ENCODE assay signal across 25 cellular contexts in the genomic region with DNA sequence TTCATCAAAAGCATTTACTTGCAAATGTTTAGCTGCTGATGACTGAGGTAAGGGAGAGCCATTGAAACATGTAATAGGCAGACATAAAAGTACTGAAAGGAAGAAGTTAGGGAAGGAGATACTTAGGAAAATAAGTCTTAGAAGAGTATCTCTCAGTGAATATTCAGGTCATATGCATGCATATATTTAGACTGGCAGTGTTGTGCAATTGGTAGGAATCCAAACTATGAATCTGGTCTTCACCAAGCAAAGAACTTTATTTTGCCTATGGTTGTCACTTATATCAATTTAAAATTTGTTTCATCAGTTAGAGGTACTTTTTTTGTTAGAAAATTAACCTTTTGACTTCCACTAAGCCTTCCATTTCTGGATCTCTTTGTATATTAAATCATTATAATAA.
A peak's percentile ranks its signal among the peaks of the same experiment; 100 is the strongest.
DNase-seq lines count a peak whose midpoint lies in the region; ATAC-seq, FAIRE-seq and TF ChIP-seq lines count a peak whose summit lies in the region.
"Had no signal": no experiment of that assay in that cellular context is flagged by ENCODE, and none has a peak within 500 bp of the region (broad histone marks: within the 10 kb centered on the region; RNA-seq: fewer than 3 reads in every experiment).

No MANE protein-coding gene starts in this region.

- H3K27ac ChIP-seq in mammary epithelial cell (ENCODE audit: insufficient read depth, low read depth, low read length): no peak overlapping the region
- no peak overlapping the region for H3K27ac ChIP-seq in smooth muscle cell (ENCODE audit: low read depth)
- no peak overlapping the region for H3K27ac ChIP-seq in small intestine (ENCODE audit: low read depth in 1 of 2, low read length in 1 of 2)
- H3K27ac ChIP-seq: 22Rv1; BLaER1 treated with 17β-estradiol and CSF1 and Interleukin-3, amounts not matched to agents 10 nM and 100 nM; GM23248; Peyer's patch had no signal

- POLR2A ChIA-PET in MCF 10A (lab: Yijun Ruan, JAX): no interaction called here

- H3K27ac Mint-ChIP-seq in MCF 10A (ENCODE audit: low read depth, unreplicated experiment): no peak overlapping the region
- H3K27ac Mint-ChIP-seq: CD4-positive, alpha-beta memory T cell; IgD-negative memory B cell had no signal

- H3K4me2 ChIP-seq in mammary epithelial cell (ENCODE audit: insufficient read depth, low read depth, low read length): no peak overlapping the region
- peak overlapping the region; percentile 36 for H3K4me2 ChIP-seq in smooth muscle cell
- H3K4me2 ChIP-seq: BLaER1 treated with 17β-estradiol and CSF1 and Interleukin-3, amounts not matched to agents 10 nM and 100 nM had no signal

- H4K20me1 ChIP-seq in mammary epithelial cell (ENCODE audit: insufficient read depth, low read length) (no peaks in the 10 kb centered on the region), smooth muscle cell (ENCODE audit: low read depth) (no peaks in the 10 kb centered on the region)
- H4K20me1 ChIP-seq: BLaER1 treated with 17β-estradiol and CSF1 and Interleukin-3, amounts not matched to agents 10 nM and 100 nM had no signal

- ATAC-seq in GM18858 (IDR thresholded peaks at IDR 0.05; ENCODE audit: unreplicated experiment): no peak
- no peak for ATAC-seq in GM21381 (IDR thresholded peaks at IDR 0.05; ENCODE audit: unreplicated experiment)

- H3K79me2 ChIP-seq in mammary epithelial cell (ENCODE audit: insufficient read depth, low read length) (no peaks in the 10 kb centered on the region), smooth muscle cell (ENCODE audit: low read depth) (no peaks in the 10 kb centered on the region)

- dilution Hi-C loops in mammary epithelial cell (cut with HindIII; ENCODE audit: low sequenced_read_pairs): no loop called here

- no TSS peak for BruUV-seq in MCF 10A (replicated peaks; lab: Mats Ljungman, UMichigan)
- BruUV-seq in mammary epithelial cell (replicated peaks; lab: Mats Ljungman, UMichigan): no TSS peak

- CTCF ChIA-PET in MCF 10A (lab: Yijun Ruan, JAX) (interaction anchor here (0.6 kb wide), 1 partner anchor 98 kb away, joined by 3 read pairs; no protein-coding TSS in a partner anchor), mammary epithelial cell (lab: Charles Lee; ENCODE audit: low non-redundant PET) (no interaction called here)

- no peak for FAIRE-seq in bronchial epithelial cell (lab: Jason Lieb, UNC)
- no peak for FAIRE-seq in small intestine (lab: Jason Lieb, UNC)

- H3K4me1 ChIP-seq in mammary epithelial cell (ENCODE audit: insufficient read depth, low read length) (no peaks in the 10 kb centered on the region), smooth muscle cell (ENCODE audit: low read depth) (no peaks in the 10 kb centered on the region), small intestine (ENCODE audit: control insufficient read depth in 2 of 2, insufficient read depth in 1 of 2, low read depth in 1 of 2, low read length in 1 of 2) (no peaks in the 10 kb centered on the region)
- H3K4me1 ChIP-seq: BLaER1 treated with 17β-estradiol and CSF1 and Interleukin-3, amounts not matched to agents 10 nM and 100 nM; Caco-2; Peyer's patch had no signal

- no peaks in the 10 kb centered on the region for H3K27me3 ChIP-seq in mammary epithelial cell (ENCODE audit: insufficient read depth, low read length)
- H3K27me3 ChIP-seq in bronchial epithelial cell (ENCODE audit: control insufficient read depth, insufficient read depth, low read length): no peaks in the 10 kb centered on the region
- H3K27me3 ChIP-seq in smooth muscle cell (ENCODE audit: low read depth): no peaks in the 10 kb centered on the region
- no peaks in the 10 kb centered on the region for H3K27me3 ChIP-seq in small intestine (ENCODE audit: control insufficient read depth in 2 of 2, insufficient read depth in 2 of 2, low read length in 2 of 2)
- H3K27me3 ChIP-seq: BLaER1 treated with 17β-estradiol and CSF1 and Interleukin-3, amounts not matched to agents 10 nM and 100 nM; Peyer's patch had no signal

- no peaks in the 10 kb centered on the region for H3K27me3 Mint-ChIP-seq in MCF 10A (ENCODE audit: insufficient read depth, unreplicated experiment)
- H3K27me3 Mint-ChIP-seq: CD4-positive, alpha-beta memory T cell; IgD-negative memory B cell had no signal

- no peaks in the 10 kb centered on the region for H3K36me3 Mint-ChIP-seq in MCF 10A (ENCODE audit: insufficient read depth, unreplicated experiment)
- H3K36me3 Mint-ChIP-seq: CD4-positive, alpha-beta memory T cell; IgD-negative memory B cell had no signal

- H3K4me1 Mint-ChIP-seq in MCF 10A (ENCODE audit: insufficient read depth, unreplicated experiment): peaks cover 6% of the 10 kb centered on the region
- H3K4me1 Mint-ChIP-seq: CD4-positive, alpha-beta memory T cell; IgD-negative memory B cell had no signal

- H3K9me3 ChIP-seq in mammary epithelial cell (replicated peaks; ENCODE audit: insufficient read depth, low read length) (no peaks in the 10 kb centered on the region), smooth muscle cell (replicated peaks; ENCODE audit: low read depth) (no peaks in the 10 kb centered on the region), small intestine (ENCODE audit: control insufficient read depth, low read depth) (no peaks in the 10 kb centered on the region)
- H3K9me3 ChIP-seq: Caco-2, Peyer's patch had no signal

- peak; percentile 4 for DNase-seq in MCF 10A (ENCODE audit: unreplicated experiment)
- no peak for DNase-seq in mammary epithelial cell
- DNase-seq in bronchial epithelial cell (ENCODE audit: low read depth): peak; percentile 13
- DNase-seq in fibroblast of villous mesenchyme (ENCODE audit: low read depth): peak; percentile 10
- no peak for DNase-seq in smooth muscle cell (lab: John Stamatoyannopoulos, UW; ENCODE audit: unreplicated experiment)
- DNase-seq in small intestine: no peak
- DNase-seq: ACHN; Caco-2; CD4-positive, alpha-beta memory T cell; DMS 273 treated with DMSO at 0.1 percent for 48 hours; DMS79 treated with DMSO at 0.1 percent for 48 hours; GM23248; H9; NCI-H1694; NCI-H2081; NCI-H2171; NCI-H345; NCI-H524; NCI-H82; Peyer's patch had no signal

- no peaks in the 10 kb centered on the region for H3F3A ChIP-seq in smooth muscle cell (ENCODE audit: low read depth)

- no peak overlapping the region for H3K4me3 Mint-ChIP-seq in MCF 10A (ENCODE audit: unreplicated experiment)
- H3K4me3 Mint-ChIP-seq: CD4-positive, alpha-beta memory T cell; H9; IgD-negative memory B cell had no signal

- H3K9ac ChIP-seq in mammary epithelial cell (ENCODE audit: insufficient read depth, low read length) (no peak overlapping the region), smooth muscle cell (ENCODE audit: low read depth) (no peak overlapping the region)
- H3K9ac ChIP-seq: BLaER1 treated with 17β-estradiol and CSF1 and Interleukin-3, amounts not matched to agents 10 nM and 100 nM; GM23248 had no signal

- H3K4me3 ChIP-seq in mammary epithelial cell (replicated peaks in 1 of 3; ENCODE audit: insufficient read depth in 1 of 3, low read depth in 2 of 3, low read length in 3 of 3) (no peak overlapping the region), bronchial epithelial cell (ENCODE audit: low read depth, low read length) (no peak overlapping the region), fibroblast of villous mesenchyme (ENCODE audit: low read depth, low read length) (no peak overlapping the region), smooth muscle cell (no peak overlapping the region), small intestine (ENCODE audit: low read depth in 1 of 2, low read length in 2 of 2) (no peak overlapping the region)
- H3K4me3 ChIP-seq: BLaER1 treated with 17β-estradiol and CSF1 and Interleukin-3, amounts not matched to agents 10 nM and 100 nM; GM23248; Peyer's patch had no signal

- H2AFZ ChIP-seq in mammary epithelial cell (ENCODE audit: low read depth, low read length) (no peak overlapping the region), smooth muscle cell (ENCODE audit: low read depth) (peak overlapping the region; percentile 49)
- H2AFZ ChIP-seq: GM23248 had no signal

- H3K36me3 ChIP-seq in mammary epithelial cell (ENCODE audit: insufficient read depth, low read length): no peaks in the 10 kb centered on the region
- H3K36me3 ChIP-seq in bronchial epithelial cell (ENCODE audit: control insufficient read depth, insufficient read depth, low read length): no peaks in the 10 kb centered on the region
- no peaks in the 10 kb centered on the region for H3K36me3 ChIP-seq in smooth muscle cell (ENCODE audit: low read depth)
- H3K36me3 ChIP-seq in small intestine (ENCODE audit: control insufficient read depth in 2 of 2, insufficient read depth in 2 of 2, low read length in 2 of 2): no peaks in the 10 kb centered on the region
- H3K36me3 ChIP-seq: BLaER1 treated with 17β-estradiol and CSF1 and Interleukin-3, amounts not matched to agents 10 nM and 100 nM; Peyer's patch had no signal

- peaks cover 9% of the 10 kb centered on the region for H3K9me3 Mint-ChIP-seq in MCF 10A (ENCODE audit: unreplicated experiment)

- intact Hi-C loops in MCF 10A (cut with micrococcal nuclease): no loop called here
- intact Hi-C loops in mammary epithelial cell (cut with micrococcal nuclease): no loop called here

- in situ Hi-C loops in mammary epithelial cell (cut with MboI; ENCODE audit: low sequenced_read_pairs in 2 of 2): no loop called here

- TF ChIP-seq CTCF in MCF 10A (IDR thresholded peaks at IDR 0.05; ENCODE audit: unreplicated experiment): no peak
- no peak for TF ChIP-seq CTCF in mammary epithelial cell (conservative IDR thresholded peaks at IDR 0.05 in 1 of 2, IDR thresholded peaks at IDR 0.05 in 1 of 2; ENCODE audit: extremely low read depth in 1 of 2, insufficient read depth in 1 of 2, low read depth in 1 of 2, low read length in 2 of 2)
- no peak for TF ChIP-seq CTCF in bronchial epithelial cell (IDR thresholded peaks at IDR 0.05; ENCODE audit: insufficient read depth, low read length, severe bottlenecking)
- TF ChIP-seq CTCF in fibroblast of villous mesenchyme (IDR thresholded peaks at IDR 0.05; ENCODE audit: insufficient read depth, low read depth, low read length): no peak
- TF ChIP-seq CTCF in smooth muscle cell (IDR thresholded peaks at IDR 0.05; ENCODE audit: borderline replicate concordance, insufficient read depth, poor library complexity, severe bottlenecking): no peak

Comparison
In these comparisons a context has a peak if more than half of its experiments do, and no peak if none do; other contexts are left out.
1. DNase-seq: peak in MCF 10A (single experiment), bronchial epithelial cell (single experiment) and fibroblast of villous mesenchyme (single experiment); none in mammary epithelial cell (single experiment), smooth muscle cell (single experiment) and small intestine (single experiment).